Comparison of ENCODE assay signal across 9 cellular contexts in genomic region chr7:34277016-34277800, GRCh38.
DNase-seq lines count a peak whose midpoint lies in the region; ATAC-seq and TF ChIP-seq lines count a peak whose summit lies in the region.
"Had no signal": no experiment of that assay in that cellular context is flagged by ENCODE, and none has a peak within 500 bp of the region (broad histone marks: within the 10 kb centered on the region; RNA-seq: fewer than 3 reads in every experiment).

No MANE protein-coding gene starts in this region.

- H2BK120ac ChIP-seq in mesendoderm (ENCODE audit: low read depth, low read length): no peak overlapping the region

- H3K36me3 ChIP-seq in PC-3 (ENCODE audit: low read depth, low read length) (no peaks in the 10 kb centered on the region), mesendoderm (ENCODE audit: control insufficient read depth, insufficient read depth, low read length) (no peaks in the 10 kb centered on the region), PC-9 (ENCODE audit: low read depth) (no peaks in the 10 kb centered on the region)

- H3K27me3 ChIP-seq in PC-3 (ENCODE audit: low read length) (no peaks in the 10 kb centered on the region; the same call in 1 of the 2 replicates), mesendoderm (ENCODE audit: insufficient read depth, low read length, poor library complexity) (no peaks in the 10 kb centered on the region), PC-9 (ENCODE audit: insufficient read depth, low read depth) (no peaks in the 10 kb centered on the region)

- intact Hi-C loops in PC-3 (cut with micrococcal nuclease): no loop called here
- intact Hi-C loops in PC-9 (cut with micrococcal nuclease; ENCODE audit: unreplicated experiment): no loop called here

- H3F3A ChIP-seq in PC-3 (ENCODE audit: low read length, unreplicated experiment) (no peaks in the 10 kb centered on the region), PC-9 (ENCODE audit: insufficient read depth, low read depth) (no peaks in the 10 kb centered on the region)

- no peak overlapping the region for H2BK5ac ChIP-seq in mesendoderm (ENCODE audit: low read length)

- no peak overlapping the region for H2AK5ac ChIP-seq in mesendoderm (ENCODE audit: low read length)

- H4K5ac ChIP-seq in mesendoderm (ENCODE audit: low read length): no peak overlapping the region

- H3K27ac ChIP-seq in PC-3 (ENCODE audit: low read length) (no peak overlapping the region), mesendoderm (ENCODE audit: low read depth, low read length) (no peak overlapping the region), PC-9 (no peak overlapping the region)

- no peaks in the 10 kb centered on the region for H3K9me2 ChIP-seq in PC-3 (replicated peaks; ENCODE audit: low read length)
- no peaks in the 10 kb centered on the region for H3K9me2 ChIP-seq in PC-9 (ENCODE audit: insufficient read depth)

- no CpG with 5 or more reads among the region's 7 CpGs for WGBS in mesendoderm (ENCODE audit: extremely low coverage, insufficient coverage, low lambda C conversion rate)

- no peaks in the 10 kb centered on the region for H3K79me2 ChIP-seq in PC-3 (ENCODE audit: low read length)
- no peaks in the 10 kb centered on the region for H3K79me2 ChIP-seq in mesendoderm (ENCODE audit: control insufficient read depth, insufficient read depth, low read length)
- H3K79me2 ChIP-seq in PC-9 (ENCODE audit: low read depth): no peaks in the 10 kb centered on the region

- H3K9ac ChIP-seq in PC-3 (ENCODE audit: low read length) (no peak overlapping the region), mesendoderm (ENCODE audit: low read length) (no peak overlapping the region)

- peaks cover 7% of the 10 kb centered on the region; the same call in 1 of the 2 replicates for H3K4me1 ChIP-seq in PC-3 (ENCODE audit: insufficient read depth, low read length)
- peaks cover 2% of the 10 kb centered on the region for H3K4me1 ChIP-seq in mesendoderm (ENCODE audit: control insufficient read depth, low read depth, low read length)
- H3K4me1 ChIP-seq in PC-9 (replicated peaks; ENCODE audit: insufficient read depth): no peaks in the 10 kb centered on the region

- no peak overlapping the region for H3K4ac ChIP-seq in mesendoderm (ENCODE audit: low read depth, low read length)

- H3K56ac ChIP-seq in mesendoderm (ENCODE audit: low read length): no peak overlapping the region

- H3K4me2 ChIP-seq in PC-3 (ENCODE audit: low read length) (no peak overlapping the region), mesendoderm (ENCODE audit: low read length) (no peak overlapping the region), PC-9 (no peak overlapping the region)

- POLR2A ChIA-PET in PC-3 (lab: Charles Lee; ENCODE audit: unreplicated experiment) (no interaction called here), PC-9 (lab: Charles Lee; ENCODE audit: unreplicated experiment) (no interaction called here)

- CTCF ChIA-PET in PC-3 (lab: Charles Lee) (no interaction called here), PC-9 (lab: Charles Lee) (no interaction called here)

- TF ChIP-seq CTCF in PC-3 (conservative IDR thresholded peaks at IDR 0.05; ENCODE audit: low read depth, low read length) (no peak), PC-9 (conservative IDR thresholded peaks at IDR 0.05) (no peak)

- ATAC-seq in GM18870 (IDR thresholded peaks at IDR 0.05; ENCODE audit: unreplicated experiment) (peak; percentile 88), HG02852 (IDR thresholded peaks at IDR 0.05; ENCODE audit: unreplicated experiment) (peak; percentile 78), PC-3 (no peak), GM21447 (IDR thresholded peaks at IDR 0.05; ENCODE audit: unreplicated experiment) (no peak)

- peak; percentile 12 for DNase-seq in PC-3
- peak; percentile 83 for DNase-seq in mesendoderm
- DNase-seq in islet precursor cell: no peak
- no peak for DNase-seq in PC-9
- DNase-seq: NCI-H1436, occipital lobe had no signal

- no peak overlapping the region for H4K8ac ChIP-seq in mesendoderm (ENCODE audit: low read depth, low read length)

- H4K20me1 ChIP-seq in PC-3 (ENCODE audit: low read length) (no peaks in the 10 kb centered on the region), PC-9 (ENCODE audit: insufficient read depth) (no peaks in the 10 kb centered on the region)

- H3K79me1 ChIP-seq in mesendoderm (ENCODE audit: low read length): no peaks in the 10 kb centered on the region

- no peak overlapping the region for H3K18ac ChIP-seq in mesendoderm (ENCODE audit: low read length)

- H3K4me3 ChIP-seq in PC-3 (ENCODE audit: low read length) (no peak overlapping the region), mesendoderm (ENCODE audit: low read length) (no peak overlapping the region), PC-9 (no peak overlapping the region)

- H3K9me3 ChIP-seq in PC-3 (ENCODE audit: low read length) (no peaks in the 10 kb centered on the region), PC-9 (ENCODE audit: insufficient read depth, low read depth) (no peaks in the 10 kb centered on the region)

- no TSS peak for BruUV-seq in PC-3 (replicated peaks; lab: Mats Ljungman, UMichigan)
- BruUV-seq in PC-9 (replicated peaks; lab: Mats Ljungman, UMichigan): no TSS peak

- no peak overlapping the region for H2BK15ac ChIP-seq in mesendoderm (replicated peaks; ENCODE audit: low read depth)

- H2AFZ ChIP-seq in PC-3 (ENCODE audit: low read length): no peak overlapping the region
- no peak overlapping the region for H2AFZ ChIP-seq in PC-9

- H3K23ac ChIP-seq in mesendoderm (ENCODE audit: low read length): peak overlapping the region; percentile 9

Comparison
In these comparisons a context has a peak if more than half of its experiments do, and no peak if none do; other contexts are left out.
1. ATAC-seq: peak in GM18870 (single experiment) and HG02852 (single experiment); none in PC-3 (single experiment) and GM21447 (single experiment).
2. DNase-seq: peak in PC-3 (single experiment) and mesendoderm (single experiment); none in islet precursor cell (single experiment) and PC-9 (0 of 2).